ENCODE assay signal across 21 cellular contexts in the genomic region with DNA sequence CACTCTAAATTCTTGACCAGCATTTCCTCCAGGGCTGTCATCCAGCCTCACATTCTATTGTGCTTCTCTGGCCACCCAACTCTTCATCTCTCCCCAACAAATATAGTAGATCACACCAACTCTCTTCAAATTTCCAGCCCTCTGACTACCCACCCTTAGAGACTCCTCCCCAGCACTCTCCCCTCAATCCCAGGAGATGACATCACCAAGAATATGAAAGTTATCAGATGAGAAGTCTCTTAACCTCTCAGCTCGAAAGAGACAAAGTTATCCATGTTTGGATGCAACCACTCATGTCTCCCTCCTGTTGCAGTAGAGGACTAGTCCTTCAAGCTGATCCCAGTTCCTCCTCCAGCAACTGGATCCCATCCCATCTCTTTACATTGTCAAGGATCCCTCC.
"Had no signal": no experiment of that assay in that cellular context is flagged by ENCODE, and none has a peak within 500 bp of the region (broad histone marks: within the 10 kb centered on the region; RNA-seq: fewer than 3 reads in every experiment).

No MANE protein-coding gene starts in this region.

- FAIRE-seq: endothelial cell of umbilical vein had no signal

- H3K27ac ChIP-seq: body of pancreas, esophagus muscularis mucosa, heart right ventricle, ovary, psoas muscle, skin epidermis, testis, WERI-Rb-1 had no signal

- ATAC-seq: activated T-cell treated with anti-CD3 and anti-CD28 coated beads, Interleukin-2, amount 50 U/mL, for 4 hours; body of pancreas; heart right ventricle; mucosa of descending colon; naive thymus-derived CD4-positive, alpha-beta T cell; psoas muscle; right cardiac atrium had no signal

- H3K9me3 Mint-ChIP-seq: activated CD4-positive, alpha-beta memory T cell treated with anti-CD3 and anti-CD28 coated beads for 36 hours; activated T-cell treated with anti-CD3 and anti-CD28 coated beads, Interleukin-2, amount 50 U/mL, for 4 hours had no signal

- H3K27me3 Mint-ChIP-seq: activated CD4-positive, alpha-beta memory T cell treated with anti-CD3 and anti-CD28 coated beads for 36 hours; naive thymus-derived CD4-positive, alpha-beta T cell had no signal

- H3K27ac Mint-ChIP-seq: activated CD4-positive, alpha-beta memory T cell treated with anti-CD3 and anti-CD28 coated beads for 36 hours; type B pancreatic cell had no signal

- H3K27me3 ChIP-seq: body of pancreas, esophagus muscularis mucosa, heart right ventricle, ovary, testis had no signal

- H3K36me3 Mint-ChIP-seq: activated CD4-positive, alpha-beta memory T cell treated with anti-CD3 and anti-CD28 coated beads for 36 hours; type B pancreatic cell had no signal

- H3K4me3 Mint-ChIP-seq: activated CD4-positive, alpha-beta memory T cell treated with anti-CD3 and anti-CD28 coated beads for 36 hours; activated T-cell treated with anti-CD3 and anti-CD28 coated beads, Interleukin-2, amount 50 U/mL, for 4 hours; type B pancreatic cell had no signal

- H3K9me3 ChIP-seq: body of pancreas, esophagus muscularis mucosa, heart right ventricle, mucosa of descending colon, ovary, psoas muscle, testis had no signal

- H3K4me3 ChIP-seq: body of pancreas, esophagus muscularis mucosa, heart right ventricle, mucosa of descending colon, ovary, psoas muscle, skin epidermis, testis had no signal

- H3K4me1 ChIP-seq: psoas muscle, testis had no signal

- H3K36me3 ChIP-seq: esophagus muscularis mucosa, heart right ventricle, ovary, WERI-Rb-1 had no signal

- DNase-seq: activated CD4-positive, alpha-beta memory T cell treated with anti-CD3 and anti-CD28 coated beads for 36 hours; activated effector memory CD4-positive, alpha-beta T cell treated with Interleukin-2 at 50 U/mL for 16 hours; activated naive CD4-positive, alpha-beta T cell treated with anti-CD3 and anti-CD28 coated beads, Interleukin-2, amount 50 U/mL, for 16 hours; activated T-cell treated with anti-CD3 and anti-CD28 coated beads, Interleukin-2, amount 50 U/mL, for 4 hours; amygdala; body of pancreas; dermis blood vessel endothelial cell; effector memory CD4-positive, alpha-beta T cell; heart right ventricle; mesenchymal stem cell; mucosa of descending colon; naive thymus-derived CD4-positive, alpha-beta T cell; ovary; psoas muscle; right cardiac atrium; testis; WERI-Rb-1 had no signal
